Comparison of ENCODE assay signal across 22 cellular contexts in genomic region chr21:33390479-33390878, GRCh38.
"Had no signal": no experiment of that assay in that cellular context is flagged by ENCODE, and none has a peak within 500 bp of the region (broad histone marks: within the 10 kb centered on the region; RNA-seq: fewer than 3 reads in every experiment).

No MANE protein-coding gene starts in this region.

- H3K27me3 ChIP-seq: heart right ventricle, ovary, transverse colon had no signal

- DNase-seq: activated CD4-positive, CD25-positive, alpha-beta regulatory T cell treated with anti-CD3 and anti-CD28 coated beads, Interleukin-2, amount 50 U/mL, for 72 hours; activated gamma-delta T cell treated with Interleukin-2 at 50 U/mL for 16 hours; activated T-cell treated with anti-CD3 and anti-CD28 coated beads, Interleukin-2, amount 50 U/mL, for 1 hour; aorta; caudate nucleus; effector memory CD4-positive, alpha-beta T cell; heart right ventricle; islet precursor cell; left colon; mesendoderm; naive thymus-derived CD4-positive, alpha-beta T cell; ovary; psoas muscle; right cardiac atrium; stimulated activated CD4-positive, alpha-beta T cell treated with anti-CD3 and anti-CD28 coated beads, Interleukin-12 subunit alpha, Interleukin-12 subunit beta, amount 100 ng/mL, for 4 hours; T-helper 1 cell; transverse colon; WERI-Rb-1 had no signal

- FAIRE-seq: TTC549 had no signal

- H3K27ac Mint-ChIP-seq: activated naive CD4-positive, alpha-beta T cell treated with anti-CD3 and anti-CD28 coated beads, Interleukin-2, amount 50 U/mL, for 72 hours; brain; naive thymus-derived CD4-positive, alpha-beta T cell; stimulated activated effector memory CD8-positive, alpha-beta T cell treated with anti-CD3 and anti-CD28 coated beads, Interleukin-12 subunit alpha, Interleukin-12 subunit beta, amount 100 ng/mL, for 72 hours had no signal

- H3K9me3 ChIP-seq: heart right ventricle, ovary, psoas muscle, transverse colon had no signal

- H3K4me1 ChIP-seq: psoas muscle, transverse colon had no signal

- H3K4me3 Mint-ChIP-seq: brain; naive thymus-derived CD4-positive, alpha-beta T cell; stimulated activated effector memory CD8-positive, alpha-beta T cell treated with anti-CD3 and anti-CD28 coated beads, Interleukin-12 subunit alpha, Interleukin-12 subunit beta, amount 100 ng/mL, for 72 hours had no signal

- H3K4me3 ChIP-seq: heart right ventricle, ovary, psoas muscle, transverse colon had no signal

- ATAC-seq: activated naive CD4-positive, alpha-beta T cell treated with anti-CD3 and anti-CD28 coated beads, Interleukin-2, amount 50 U/mL, for 72 hours; heart right ventricle; left colon; naive thymus-derived CD4-positive, alpha-beta T cell; psoas muscle; right cardiac atrium; stimulated activated effector memory CD8-positive, alpha-beta T cell treated with anti-CD3 and anti-CD28 coated beads, Interleukin-12 subunit alpha, Interleukin-12 subunit beta, amount 100 ng/mL, for 72 hours had no signal

- H3K36me3 ChIP-seq: heart right ventricle, ovary, transverse colon, WERI-Rb-1 had no signal

- H3K36me3 Mint-ChIP-seq: activated naive CD4-positive, alpha-beta T cell treated with anti-CD3 and anti-CD28 coated beads, Interleukin-2, amount 50 U/mL, for 72 hours; brain; stimulated activated effector memory CD8-positive, alpha-beta T cell treated with anti-CD3 and anti-CD28 coated beads, Interleukin-12 subunit alpha, Interleukin-12 subunit beta, amount 100 ng/mL, for 72 hours had no signal

- H3K9me3 Mint-ChIP-seq: activated naive CD4-positive, alpha-beta T cell treated with anti-CD3 and anti-CD28 coated beads, Interleukin-2, amount 50 U/mL, for 72 hours; naive thymus-derived CD4-positive, alpha-beta T cell; stimulated activated effector memory CD8-positive, alpha-beta T cell treated with anti-CD3 and anti-CD28 coated beads, Interleukin-12 subunit alpha, Interleukin-12 subunit beta, amount 100 ng/mL, for 72 hours had no signal

- H3K27ac ChIP-seq: ovary, psoas muscle, transverse colon, WERI-Rb-1 had no signal
